26 cellular contexts compared by ENCODE assay signal in the genomic region with DNA sequence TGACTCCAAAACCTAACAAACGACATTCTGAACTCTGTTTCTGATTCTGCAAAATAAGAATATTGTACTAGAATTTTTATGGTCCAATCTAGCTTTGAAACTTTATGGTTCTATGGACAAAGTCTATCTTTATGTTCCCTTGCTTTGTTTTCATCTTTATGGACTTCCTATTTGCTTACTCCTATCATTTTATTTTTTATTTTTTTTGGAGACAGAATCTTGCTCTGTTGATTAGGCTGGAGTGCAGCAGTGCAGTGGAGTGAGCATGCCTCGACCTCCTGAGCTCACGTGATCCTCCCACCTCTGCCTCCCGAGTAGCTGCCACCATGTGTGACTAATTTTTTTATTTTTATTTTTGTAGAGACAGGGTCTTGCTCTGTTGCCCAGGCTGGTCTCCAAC. TPM values are rescaled to one million over a fixed set of nuclear protein-coding genes. Genes with fewer than 3 reads are reported as not detected.
"Had no signal": no experiment of that assay in that cellular context is flagged by ENCODE, and none has a peak within 500 bp of the region (broad histone marks: within the 10 kb centered on the region; RNA-seq: fewer than 3 reads in every experiment).

No MANE protein-coding gene starts in this region.

- H3K27ac ChIP-seq: brain microvascular endothelial cell, KMS-11 had no signal

- H3K4me2 ChIP-seq: KMS-11 had no signal

- FAIRE-seq: TTC549 had no signal

- H3K27me3 ChIP-seq: brain microvascular endothelial cell had no signal

- ATAC-seq: activated T-cell treated with anti-CD3 and anti-CD28 coated beads, Interleukin-2, amount 50 U/mL, for 4 hours; activated T-helper 17 cell treated with anti-CD3 and anti-CD28 coated beads, Interleukin-2, amount 50 U/mL, for 72 hours; PC-3 had no signal

- DNase-seq: activated B cell treated with CpG ODN at 0.5 μM for 24 hours; activated CD4-positive, alpha-beta memory T cell treated with anti-CD3 and anti-CD28 coated beads for 36 hours; activated CD4-positive, alpha-beta T cell treated with anti-CD3 and anti-CD28 coated beads for 1 hour; activated CD4-positive, alpha-beta T cell treated with anti-CD3 and anti-CD28 coated beads, Interleukin-2, amount 10 ng/mL, durations not matched to agents 24 days and 14 days; activated CD8-positive, alpha-beta memory T cell treated with anti-CD3 and anti-CD28 coated beads for 24 hours; activated gamma-delta T cell; activated naive CD4-positive, alpha-beta T cell treated with anti-CD3 and anti-CD28 coated beads for 36 hours; activated T-cell treated with anti-CD3 and anti-CD28 coated beads, Interleukin-2, amount 50 U/mL, for 4 hours; amygdala; brain microvascular endothelial cell; MM.1S; NCI-H1105; NCI-H1436; NCI-H1694 treated with DMSO at 0.1 percent for 48 hours; NCI-H2029 treated with DMSO at 0.1 percent for 48 hours; NCI-H446; NCI-H524; PC-3; SHP77 treated with DMSO at 0.1 percent for 48 hours; T-helper 2 cell; T1000 had no signal

- H3K9ac ChIP-seq: KMS-11 had no signal

RNA-seq across cellular contexts. Expression of a gene that starts 17.6 kb away (rescaled TPM):
- total RNA-seq: activated B cell treated with CpG ODN at 0.5 μM for 24 hours; activated CD4-positive, alpha-beta memory T cell treated with anti-CD3 and anti-CD28 coated beads for 36 hours; activated CD4-positive, alpha-beta T cell treated with anti-CD3 and anti-CD28 coated beads, Interleukin-2, amount 10 ng/mL, durations not matched to agents 24 days and 14 days; activated naive CD4-positive, alpha-beta T cell treated with anti-CD3 and anti-CD28 coated beads for 36 hours; activated T-cell treated with anti-CD3 and anti-CD28 coated beads, Interleukin-2, amount 50 U/mL, for 4 hours; activated T-helper 17 cell treated with anti-CD3 and anti-CD28 coated beads, Interleukin-2, amount 50 U/mL, for 72 hours; cerebellum; PC-3; SK-MEL-5 had no signal
